1 cellular context compared by ENCODE assay signal in the genomic region with DNA sequence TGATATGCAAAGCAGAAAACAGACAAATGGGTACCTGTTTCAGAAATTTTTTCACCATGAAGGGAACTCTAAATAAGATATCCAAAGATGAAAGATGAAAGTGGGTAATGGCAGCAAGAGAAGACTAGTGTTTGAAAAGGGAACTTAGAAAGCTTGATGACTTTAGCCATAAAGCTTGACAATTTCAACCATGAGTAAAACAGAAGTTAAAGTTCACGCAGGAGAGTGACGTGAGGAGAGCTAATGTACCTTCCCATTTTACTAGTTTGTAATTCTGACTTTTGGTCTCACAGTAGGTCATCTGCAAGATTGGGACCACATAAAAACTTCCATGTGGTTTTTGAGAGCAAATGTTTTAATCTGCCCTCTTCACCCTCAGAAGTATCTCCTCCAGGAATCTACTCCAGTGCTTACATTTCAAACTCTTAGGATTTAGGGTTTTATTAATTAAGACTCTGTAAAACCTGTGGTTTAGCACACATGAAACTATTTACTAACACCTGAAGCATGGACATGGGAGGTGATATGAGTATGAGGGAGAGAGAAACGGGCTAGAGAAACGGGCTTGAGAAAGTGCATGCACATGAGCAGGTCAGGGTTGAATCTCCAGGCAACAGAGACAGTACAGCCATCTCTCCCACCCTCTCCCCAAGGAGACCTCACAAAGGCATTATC.
TF ChIP-seq lines count a peak whose summit lies in the region.

No MANE protein-coding gene starts in this region.

TF ChIP-seq in GM12878, 131 proteins besides CTCF, POLR2A, EP300 and RAD21 (continued from another document and continues in another):
- no peak for TF ChIP-seq SREBF2 (IDR thresholded peaks at IDR 0.05; ENCODE audit: low read length)
- no peak for TF ChIP-seq CEBPZ (IDR thresholded peaks at IDR 0.05; ENCODE audit: low read depth, low read length)
- TF ChIP-seq HDAC2 (IDR thresholded peaks at IDR 0.05), result no peak
- TF ChIP-seq, protein P1, sequence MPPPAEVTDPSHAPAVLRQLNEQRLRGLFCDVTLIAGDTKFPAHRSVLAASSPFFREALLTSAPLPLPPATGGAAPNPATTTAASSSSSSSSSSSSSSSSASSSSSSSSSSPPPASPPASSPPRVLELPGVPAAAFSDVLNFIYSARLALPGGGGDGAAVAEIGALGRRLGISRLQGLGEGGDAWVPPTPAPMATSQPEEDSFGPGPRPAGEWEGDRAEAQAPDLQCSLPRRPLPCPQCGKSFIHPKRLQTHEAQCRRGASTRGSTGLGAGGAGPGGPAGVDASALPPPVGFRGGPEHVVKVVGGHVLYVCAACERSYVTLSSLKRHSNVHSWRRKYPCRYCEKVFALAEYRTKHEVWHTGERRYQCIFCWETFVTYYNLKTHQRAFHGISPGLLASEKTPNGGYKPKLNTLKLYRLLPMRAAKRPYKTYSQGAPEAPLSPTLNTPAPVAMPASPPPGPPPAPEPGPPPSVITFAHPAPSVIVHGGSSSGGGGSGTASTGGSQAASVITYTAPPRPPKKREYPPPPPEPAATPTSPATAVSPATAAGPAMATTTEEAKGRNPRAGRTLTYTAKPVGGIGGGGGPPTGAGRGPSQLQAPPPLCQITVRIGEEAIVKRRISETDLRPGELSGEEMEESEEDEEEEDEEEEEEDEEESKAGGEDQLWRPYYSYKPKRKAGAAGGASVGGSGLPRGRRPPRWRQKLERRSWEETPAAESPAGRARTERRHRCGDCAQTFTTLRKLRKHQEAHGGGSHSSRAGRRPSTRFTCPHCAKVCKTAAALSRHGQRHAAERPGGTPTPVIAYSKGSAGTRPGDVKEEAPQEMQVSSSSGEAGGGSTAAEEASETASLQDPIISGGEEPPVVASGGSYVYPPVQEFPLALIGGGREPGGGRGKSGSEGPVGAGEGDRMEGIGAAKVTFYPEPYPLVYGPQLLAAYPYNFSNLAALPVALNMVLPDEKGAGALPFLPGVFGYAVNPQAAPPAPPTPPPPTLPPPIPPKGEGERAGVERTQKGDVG (CRISPR knock-in tag; IDR thresholded peaks at IDR 0.05), result no peak
- TF ChIP-seq IRF4 (IDR thresholded peaks at IDR 0.05; ENCODE audit: low read depth, low read length), result no peak
- TF ChIP-seq POLR2AphosphoS5 (IDR thresholded peaks at IDR 0.05; ENCODE audit: low read length), result no peak
- TF ChIP-seq FOXK2 (IDR thresholded peaks at IDR 0.05), result no peak
- TF ChIP-seq SP1 (IDR thresholded peaks at IDR 0.05; ENCODE audit: low read depth, low read length), result no peak
- TF ChIP-seq, protein P2, sequence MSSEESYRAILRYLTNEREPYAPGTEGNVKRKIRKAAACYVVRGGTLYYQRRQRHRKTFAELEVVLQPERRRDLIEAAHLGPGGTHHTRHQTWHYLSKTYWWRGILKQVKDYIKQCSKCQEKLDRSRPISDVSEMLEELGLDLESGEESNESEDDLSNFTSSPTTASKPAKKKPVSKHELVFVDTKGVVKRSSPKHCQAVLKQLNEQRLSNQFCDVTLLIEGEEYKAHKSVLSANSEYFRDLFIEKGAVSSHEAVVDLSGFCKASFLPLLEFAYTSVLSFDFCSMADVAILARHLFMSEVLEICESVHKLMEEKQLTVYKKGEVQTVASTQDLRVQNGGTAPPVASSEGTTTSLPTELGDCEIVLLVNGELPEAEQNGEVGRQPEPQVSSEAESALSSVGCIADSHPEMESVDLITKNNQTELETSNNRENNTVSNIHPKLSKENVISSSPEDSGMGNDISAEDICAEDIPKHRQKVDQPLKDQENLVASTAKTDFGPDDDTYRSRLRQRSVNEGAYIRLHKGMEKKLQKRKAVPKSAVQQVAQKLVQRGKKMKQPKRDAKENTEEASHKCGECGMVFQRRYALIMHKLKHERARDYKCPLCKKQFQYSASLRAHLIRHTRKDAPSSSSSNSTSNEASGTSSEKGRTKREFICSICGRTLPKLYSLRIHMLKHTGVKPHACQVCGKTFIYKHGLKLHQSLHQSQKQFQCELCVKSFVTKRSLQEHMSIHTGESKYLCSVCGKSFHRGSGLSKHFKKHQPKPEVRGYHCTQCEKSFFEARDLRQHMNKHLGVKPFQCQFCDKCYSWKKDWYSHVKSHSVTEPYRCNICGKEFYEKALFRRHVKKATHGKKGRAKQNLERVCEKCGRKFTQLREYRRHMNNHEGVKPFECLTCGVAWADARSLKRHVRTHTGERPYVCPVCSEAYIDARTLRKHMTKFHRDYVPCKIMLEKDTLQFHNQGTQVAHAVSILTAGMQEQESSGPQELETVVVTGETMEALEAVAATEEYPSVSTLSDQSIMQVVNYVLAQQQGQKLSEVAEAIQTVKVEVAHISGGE (CRISPR knock-in tag; IDR thresholded peaks at IDR 0.05), result no peak
- no peak for TF ChIP-seq SMC3 (IDR thresholded peaks at IDR 0.05; ENCODE audit: borderline replicate concordance, low read length)
- no peak for TF ChIP-seq STAT1 (conservative IDR thresholded peaks at IDR 0.05)
- no peak for TF ChIP-seq JUNB (IDR thresholded peaks at IDR 0.05)
- TF ChIP-seq IRF3 (IDR thresholded peaks at IDR 0.05), result no peak
- no peak for TF ChIP-seq BCL11A (IDR thresholded peaks at IDR 0.05; ENCODE audit: low read depth, low read length)
- no peak for TF ChIP-seq ZZZ3 (IDR thresholded peaks at IDR 0.05; ENCODE audit: control insufficient read depth, insufficient read length, low read depth)
- TF ChIP-seq LARP7 (IDR thresholded peaks at IDR 0.05), result no peak
- TF ChIP-seq IKZF1 (conservative IDR thresholded peaks at IDR 0.05), result peak; percentile 71; the same call in 1 of the 2 replicates
- TF ChIP-seq CBX3 (IDR thresholded peaks at IDR 0.05; ENCODE audit: borderline replicate concordance, low read depth), result no peak
- no peak for TF ChIP-seq E4F1 (IDR thresholded peaks at IDR 0.05; ENCODE audit: borderline replicate concordance, partially characterized antibody)
- TF ChIP-seq NRF1 (conservative IDR thresholded peaks at IDR 0.05; ENCODE audit: low read depth, low read length), result no peak
- no peak for TF ChIP-seq NBN (IDR thresholded peaks at IDR 0.05)
- TF ChIP-seq USF2 (IDR thresholded peaks at IDR 0.05; ENCODE audit: borderline replicate concordance, low read depth, low read length), result no peak
- TF ChIP-seq DPF2 (IDR thresholded peaks at IDR 0.05), result peak; percentile 64; the same call in 1 of the 2 replicates
- TF ChIP-seq, protein P3, sequence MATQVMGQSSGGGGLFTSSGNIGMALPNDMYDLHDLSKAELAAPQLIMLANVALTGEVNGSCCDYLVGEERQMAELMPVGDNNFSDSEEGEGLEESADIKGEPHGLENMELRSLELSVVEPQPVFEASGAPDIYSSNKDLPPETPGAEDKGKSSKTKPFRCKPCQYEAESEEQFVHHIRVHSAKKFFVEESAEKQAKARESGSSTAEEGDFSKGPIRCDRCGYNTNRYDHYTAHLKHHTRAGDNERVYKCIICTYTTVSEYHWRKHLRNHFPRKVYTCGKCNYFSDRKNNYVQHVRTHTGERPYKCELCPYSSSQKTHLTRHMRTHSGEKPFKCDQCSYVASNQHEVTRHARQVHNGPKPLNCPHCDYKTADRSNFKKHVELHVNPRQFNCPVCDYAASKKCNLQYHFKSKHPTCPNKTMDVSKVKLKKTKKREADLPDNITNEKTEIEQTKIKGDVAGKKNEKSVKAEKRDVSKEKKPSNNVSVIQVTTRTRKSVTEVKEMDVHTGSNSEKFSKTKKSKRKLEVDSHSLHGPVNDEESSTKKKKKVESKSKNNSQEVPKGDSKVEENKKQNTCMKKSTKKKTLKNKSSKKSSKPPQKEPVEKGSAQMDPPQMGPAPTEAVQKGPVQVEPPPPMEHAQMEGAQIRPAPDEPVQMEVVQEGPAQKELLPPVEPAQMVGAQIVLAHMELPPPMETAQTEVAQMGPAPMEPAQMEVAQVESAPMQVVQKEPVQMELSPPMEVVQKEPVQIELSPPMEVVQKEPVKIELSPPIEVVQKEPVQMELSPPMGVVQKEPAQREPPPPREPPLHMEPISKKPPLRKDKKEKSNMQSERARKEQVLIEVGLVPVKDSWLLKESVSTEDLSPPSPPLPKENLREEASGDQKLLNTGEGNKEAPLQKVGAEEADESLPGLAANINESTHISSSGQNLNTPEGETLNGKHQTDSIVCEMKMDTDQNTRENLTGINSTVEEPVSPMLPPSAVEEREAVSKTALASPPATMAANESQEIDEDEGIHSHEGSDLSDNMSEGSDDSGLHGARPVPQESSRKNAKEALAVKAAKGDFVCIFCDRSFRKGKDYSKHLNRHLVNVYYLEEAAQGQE (IDR thresholded peaks at IDR 0.05; ENCODE audit: low read depth, low read length), result no peak
- TF ChIP-seq SREBF1 (IDR thresholded peaks at IDR 0.05; ENCODE audit: low read length), result no peak
- no peak for TF ChIP-seq MXI1 (IDR thresholded peaks at IDR 0.05; ENCODE audit: low read depth, low read length)
- TF ChIP-seq BACH1 (IDR thresholded peaks at IDR 0.05; ENCODE audit: borderline replicate concordance), result no peak
- peak; percentile 69 for TF ChIP-seq RUNX3 (IDR thresholded peaks at IDR 0.05; ENCODE audit: low read length)
- no peak for TF ChIP-seq TAF1 (IDR thresholded peaks at IDR 0.05; ENCODE audit: borderline replicate concordance, low read depth, low read length)
- TF ChIP-seq ESRRA (IDR thresholded peaks at IDR 0.05; ENCODE audit: low read length), result no peak
- no peak for TF ChIP-seq ZNF24 (IDR thresholded peaks at IDR 0.05)
- peak; percentile 88 for TF ChIP-seq MTA2 (IDR thresholded peaks at IDR 0.05; ENCODE audit: low read depth)
- TF ChIP-seq ETV6 (conservative IDR thresholded peaks at IDR 0.05 in 1 of 2, IDR thresholded peaks at IDR 0.05 in 1 of 2; ENCODE audit: borderline replicate concordance in 1 of 2, low read depth in 1 of 2), result no peak
- TF ChIP-seq CEBPB (IDR thresholded peaks at IDR 0.05; ENCODE audit: borderline replicate concordance in 1 of 2, low read depth in 2 of 2, low read length in 2 of 2), result no peak
- no peak for TF ChIP-seq KAT2A (conservative IDR thresholded peaks at IDR 0.05; ENCODE audit: control insufficient read depth, low read depth, low read length)
- TF ChIP-seq, protein P4, sequence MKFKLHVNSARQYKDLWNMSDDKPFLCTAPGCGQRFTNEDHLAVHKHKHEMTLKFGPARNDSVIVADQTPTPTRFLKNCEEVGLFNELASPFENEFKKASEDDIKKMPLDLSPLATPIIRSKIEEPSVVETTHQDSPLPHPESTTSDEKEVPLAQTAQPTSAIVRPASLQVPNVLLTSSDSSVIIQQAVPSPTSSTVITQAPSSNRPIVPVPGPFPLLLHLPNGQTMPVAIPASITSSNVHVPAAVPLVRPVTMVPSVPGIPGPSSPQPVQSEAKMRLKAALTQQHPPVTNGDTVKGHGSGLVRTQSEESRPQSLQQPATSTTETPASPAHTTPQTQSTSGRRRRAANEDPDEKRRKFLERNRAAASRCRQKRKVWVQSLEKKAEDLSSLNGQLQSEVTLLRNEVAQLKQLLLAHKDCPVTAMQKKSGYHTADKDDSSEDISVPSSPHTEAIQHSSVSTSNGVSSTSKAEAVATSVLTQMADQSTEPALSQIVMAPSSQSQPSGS (IDR thresholded peaks at IDR 0.05; ENCODE audit: low read length), result peak; percentile 60; the same call in 1 of the 2 replicates
- TF ChIP-seq ZBED1 (IDR thresholded peaks at IDR 0.05; ENCODE audit: borderline replicate concordance), result no peak
- TF ChIP-seq EZH2 (IDR thresholded peaks at IDR 0.05; ENCODE audit: borderline replicate concordance, control insufficient read depth, low read depth, low read length), result no peak
- TF ChIP-seq IKZF2 (IDR thresholded peaks at IDR 0.05), result peak; percentile 63 to 68
- no peak for TF ChIP-seq NFYA (IDR thresholded peaks at IDR 0.05; ENCODE audit: borderline replicate concordance, low read depth, low read length)
